8 cellular contexts compared by ENCODE assay signal in genomic region chr10:84205049-84205852, GRCh38. TPM values are rescaled to one million over a fixed set of nuclear protein-coding genes. Genes with fewer than 3 reads are reported as not detected.
DNase-seq lines count a peak whose midpoint lies in the region; ATAC-seq and TF ChIP-seq lines count a peak whose summit lies in the region.

No MANE protein-coding gene starts in this region.

- BruUV-seq in A673 (replicated peaks; lab: Mats Ljungman, UMichigan) = no TSS peak

- H3K27ac ChIP-seq in A673 (ENCODE audit: low read depth, low read length, poor library complexity, severe bottlenecking) (no peak overlapping the region), lower lobe of right lung (no peak overlapping the region)

- intact Hi-C loops in A673 (cut with micrococcal nuclease; ENCODE audit: unreplicated experiment) (loop anchor here (5.0 kb wide), 1 partner anchor 58 kb away; no protein-coding TSS in a partner anchor), lower lobe of right lung (cut with DNase I) (no loop called here)

- ATAC-seq in HG02840 (IDR thresholded peaks at IDR 0.05; ENCODE audit: low FRiP score, unreplicated experiment) = peak; percentile 57
- peak; percentile 62 to 65 for ATAC-seq in lower lobe of right lung

- DNase-seq in A673 (ENCODE audit: low spot score) (peak; percentile 71), GM13976 (ENCODE audit: low spot score) (peak; percentile 79), NCI-H146 (lab: John Stamatoyannopoulos, UW) (peak; percentile 66), choroid plexus epithelial cell (ENCODE audit: low read depth) (peak; percentile 75), lower lobe of right lung (no peak)
- peak; percentile 82 for DNase-seq in activated CD4-positive, alpha-beta T cell treated with anti-CD3 and anti-CD28 coated beads for 48 hours
- DNase-seq in stimulated activated CD8-positive, alpha-beta memory T cell treated with anti-CD3 and anti-CD28 coated beads, Interleukin-15, amount 100 ng/mL, for 4 hours (ENCODE audit: low read depth in 2 of 2) = peak; percentile 25 to 32

- peak; percentile 89 for TF ChIP-seq CTCF in A673 (conservative IDR thresholded peaks at IDR 0.05; ENCODE audit: low read depth, low read length)
- TF ChIP-seq CTCF in GM13976 (IDR thresholded peaks at IDR 0.05; ENCODE audit: borderline replicate concordance, control extremely low read depth, extremely low read depth, insufficient read depth, missing control alignments) = peak; percentile 95
- TF ChIP-seq CTCF in choroid plexus epithelial cell (conservative IDR thresholded peaks at IDR 0.05; ENCODE audit: low read depth, low read length) = peak; percentile 90
- TF ChIP-seq CTCF in lower lobe of right lung (IDR thresholded peaks at IDR 0.05) = peak; percentile 58

- H3K9me3 ChIP-seq in A673 (ENCODE audit: low read depth, low read length, poor library complexity, severe bottlenecking) = no peaks in the 10 kb centered on the region
- no peaks in the 10 kb centered on the region for H3K9me3 ChIP-seq in lower lobe of right lung

- no peaks in the 10 kb centered on the region for H3K36me3 ChIP-seq in A673 (ENCODE audit: insufficient read depth, low read length, poor library complexity, severe bottlenecking)
- H3K36me3 ChIP-seq in lower lobe of right lung = no peaks in the 10 kb centered on the region

- in situ Hi-C loops in GM13976 (cut with MboI; ENCODE audit: low sequenced_read_pairs, unreplicated experiment) = loop anchor here (10.0 kb wide), 1 partner anchor 60 kb away; no protein-coding TSS in a partner anchor

- no peaks in the 10 kb centered on the region for H3K4me1 ChIP-seq in A673 (ENCODE audit: insufficient read depth, low read length, poor library complexity, severe bottlenecking)
- no peaks in the 10 kb centered on the region for H3K4me1 ChIP-seq in lower lobe of right lung

- CTCF ChIA-PET in A673 (lab: Charles Lee) = no interaction called here

- peaks cover 18% of the 10 kb centered on the region for H3K27me3 ChIP-seq in A673 (replicated peaks; ENCODE audit: insufficient read depth, low read depth, low read length, poor library complexity)
- peaks cover 5% of the 10 kb centered on the region for H3K27me3 ChIP-seq in lower lobe of right lung (ENCODE audit: low read depth)

- H3K4me3 ChIP-seq in A673 (ENCODE audit: low read depth, low read length, poor library complexity, severe bottlenecking) = no peak overlapping the region
- no peak overlapping the region for H3K4me3 ChIP-seq in choroid plexus epithelial cell (ENCODE audit: low read depth, low read length)
- H3K4me3 ChIP-seq in lower lobe of right lung = no peak overlapping the region

- POLR2A ChIA-PET in A673 (lab: Charles Lee; ENCODE audit: low non-redundant PET) = no interaction called here

RNA-seq across cellular contexts. Expression of gene CDHR1, which starts 10.9 kb away (rescaled TPM):
- total RNA-seq in A673 (2021) = 0.20 TPM in 1 of 2 replicates, not detected in the other
- 0.24 TPM for total RNA-seq in lower lobe of right lung

RNA-seq across cellular contexts. Expression of gene LRIT2, which starts 20.1 kb away (rescaled TPM):
- total RNA-seq in A673 (2021) (not detected in 2 replicates), lower lobe of right lung (not detected)

RNA-seq across cellular contexts. Expression of gene GPR15LG, which starts 31.6 kb away (rescaled TPM):
- total RNA-seq in A673 (2021) = not detected in 2 replicates
- not detected for total RNA-seq in lower lobe of right lung

RNA-seq across cellular contexts. Expression of gene LRIT1, which starts 36.1 kb away (rescaled TPM):
- total RNA-seq in A673 (2021) = not detected in 2 replicates
- total RNA-seq in lower lobe of right lung = not detected

RNA-seq across cellular contexts. Expression of gene RGR, which starts 39.6 kb away (rescaled TPM):
- not detected in 2 replicates for total RNA-seq in A673 (2021)
- total RNA-seq in lower lobe of right lung = not detected
